Comparison of ENCODE assay signal across 9 cellular contexts in the genomic region with DNA sequence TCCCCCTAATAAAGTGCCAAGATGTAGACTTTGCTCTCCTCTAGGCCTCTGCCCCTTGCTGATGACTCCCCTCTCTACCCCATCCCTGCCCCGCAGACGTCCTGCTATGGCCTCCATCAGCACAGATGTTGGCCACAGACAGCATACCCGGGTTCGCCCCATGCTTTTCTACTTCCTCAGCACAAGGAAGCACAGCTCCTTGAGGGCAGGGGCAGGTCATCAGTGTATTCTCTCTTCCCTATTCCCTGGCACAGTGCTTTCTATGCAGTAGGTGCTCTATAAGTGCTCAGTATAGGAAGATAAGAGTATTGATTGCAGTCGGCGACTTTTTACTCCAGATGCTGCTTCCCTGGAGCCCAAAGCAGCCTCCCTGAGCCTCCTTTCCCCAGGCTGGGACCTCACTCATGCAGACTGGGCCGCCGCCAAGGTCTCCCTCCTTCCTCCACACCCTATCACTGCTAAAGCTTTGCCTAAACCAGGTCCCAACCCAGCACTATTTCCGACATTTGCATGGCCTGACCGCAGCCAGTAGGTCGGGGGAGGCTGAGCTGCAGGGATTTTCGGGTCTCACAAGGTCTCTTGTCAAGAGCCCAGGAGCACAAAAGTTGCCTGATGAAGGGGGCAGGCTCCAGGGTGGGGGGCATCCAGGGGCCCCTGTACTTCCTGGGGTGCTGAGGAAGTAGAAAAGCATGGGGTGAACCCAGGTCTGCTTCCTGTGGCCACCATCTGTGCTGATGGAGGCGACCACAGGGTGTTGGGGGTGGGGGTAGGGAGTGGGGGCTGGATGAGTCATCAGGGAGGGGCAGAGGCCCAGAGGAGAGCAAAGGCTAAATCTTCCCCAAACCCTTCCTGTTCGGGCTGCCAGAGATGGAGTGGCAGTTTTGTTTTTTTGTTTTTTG. TPM values are rescaled to one million over a fixed set of nuclear protein-coding genes. Genes with fewer than 3 reads are reported as not detected.
DNase-seq lines count a peak whose midpoint lies in the region; ATAC-seq and TF ChIP-seq lines count a peak whose summit lies in the region.
"Had no signal": no experiment of that assay in that cellular context is flagged by ENCODE, and none has a peak within 500 bp of the region (broad histone marks: within the 10 kb centered on the region; RNA-seq: fewer than 3 reads in every experiment).

No MANE protein-coding gene starts in this region.

- TF ChIP-seq POLR2A in lower leg skin (IDR thresholded peaks at IDR 0.05) (no peak), testis (IDR thresholded peaks at IDR 0.05) (no peak)

- H2AFZ ChIP-seq in SK-N-SH (ENCODE audit: low read depth) = no peak overlapping the region

- H3K9ac ChIP-seq in SK-N-SH = no peak overlapping the region

- TF ChIP-seq RAD21 in SK-N-SH (IDR thresholded peaks at IDR 0.05; ENCODE audit: low read length) = no peak

- peak; percentile 86 for DNase-seq in NOMO-1 treated with dmso at 0.1 percent for 144 hours (lab: John Stamatoyannopoulos, UW; ENCODE audit: unreplicated experiment)
- peak; percentile 65 for DNase-seq in activated T-cell treated with anti-CD3 and anti-CD28 coated beads, Interleukin-2, amount 50 U/mL, for 1 hour
- DNase-seq in lower leg skin (ENCODE audit: low spot score in 2 of 2) = peak; percentile 39 to 90
- peak; percentile 45 for DNase-seq in testis
- no peak for DNase-seq in SK-N-SH
- DNase-seq in SHP77 treated with DMSO at 0.1 percent for 48 hours (lab: John Stamatoyannopoulos, UW) = no peak

- ATAC-seq in GM18519 (IDR thresholded peaks at IDR 0.05; ENCODE audit: low FRiP score, unreplicated experiment) (peak; percentile 58), HG02840 (IDR thresholded peaks at IDR 0.05; ENCODE audit: low FRiP score, unreplicated experiment) (peak; percentile 72)

- no peak overlapping the region for H3K4me2 ChIP-seq in SK-N-SH

- no peaks in the 10 kb centered on the region for H3K79me2 ChIP-seq in SK-N-SH (ENCODE audit: insufficient read depth)

- H3K4me1 ChIP-seq in testis (no peaks in the 10 kb centered on the region), SK-N-SH (ENCODE audit: control insufficient read depth in 1 of 2, insufficient read depth in 2 of 2, low read depth in 1 of 2, low read length in 1 of 2) (no peaks in the 10 kb centered on the region)

- H3K9me2 ChIP-seq in SK-N-SH = no peaks in the 10 kb centered on the region

- H3K9me3 ChIP-seq in testis (no peaks in the 10 kb centered on the region), SK-N-SH (no peaks in the 10 kb centered on the region)

- H3K27me3 ChIP-seq in testis (no peaks in the 10 kb centered on the region), SK-N-SH (ENCODE audit: insufficient read depth) (no peaks in the 10 kb centered on the region)

- WGBS in lower leg skin, 2 donors = 65 to 71% methylated on average over 14 of the region's 14 CpGs
- WGBS in testis, 2 donors = 71 to 73% methylated on average over 13 to 14 of the region's 14 CpGs
- WGBS in SK-N-SH (ENCODE audit: low lambda C conversion rate) = 86% methylated on average over 12 of the region's 14 CpGs

- CTCF ChIA-PET in SK-N-SH (lab: Yijun Ruan, JAX) = interaction anchor here (3.7 kb wide), 1 partner anchor 15 kb away, joined by 18 read pairs; no protein-coding TSS in a partner anchor

- POLR2A ChIA-PET in SK-N-SH (lab: Yijun Ruan, JAX) = no interaction called here

- no peaks in the 10 kb centered on the region for H4K20me1 ChIP-seq in SK-N-SH (ENCODE audit: insufficient read depth)

- H3K36me3 ChIP-seq in testis (ENCODE audit: low read depth, missing control alignments) = no peaks in the 10 kb centered on the region
- no peaks in the 10 kb centered on the region for H3K36me3 ChIP-seq in SK-N-SH (replicated peaks in 1 of 2; ENCODE audit: control insufficient read depth in 1 of 2, insufficient read depth in 2 of 2, low read length in 1 of 2)

- H3K4me3 ChIP-seq in lower leg skin (ENCODE audit: low read depth, poor library complexity, severe bottlenecking) (no peak overlapping the region), testis (no peak overlapping the region), SK-N-SH (ENCODE audit: low read depth in 2 of 2, low read length in 1 of 2) (no peak overlapping the region)

- no peak for TF ChIP-seq EP300 in SK-N-SH (IDR thresholded peaks at IDR 0.05; ENCODE audit: borderline replicate concordance in 1 of 2, low read depth in 1 of 2, low read length in 1 of 2)

- no peak overlapping the region for H3K27ac ChIP-seq in testis
- no peak overlapping the region for H3K27ac ChIP-seq in SK-N-SH (ENCODE audit: low read depth in 2 of 2, low read length in 1 of 2)

- no peaks in the 10 kb centered on the region for H3F3A ChIP-seq in SK-N-SH (replicated peaks; ENCODE audit: insufficient read depth)

- intact Hi-C loops in lower leg skin (cut with DNase I; ENCODE audit: low total_unique reads) (no loop called here), testis (cut with DNase I; ENCODE audit: low total_unique reads) (no loop called here)

- TF ChIP-seq CTCF in lower leg skin (IDR thresholded peaks at IDR 0.05) (no peak), testis (IDR thresholded peaks at IDR 0.05) (no peak), SK-N-SH (IDR thresholded peaks at IDR 0.05) (no peak)

TF ChIP-seq in SK-N-SH, 30 proteins besides CTCF, POLR2A, EP300 and RAD21:
- no peak for TF ChIP-seq FOXM1 (IDR thresholded peaks at IDR 0.05; ENCODE audit: low read depth)
- no peak for TF ChIP-seq GATA2 (CRISPR knock-in tag; IDR thresholded peaks at IDR 0.05)
- TF ChIP-seq CHD2 (IDR thresholded peaks at IDR 0.05; ENCODE audit: low read length, partially characterized antibody) = no peak
- no peak for TF ChIP-seq FOSL2 (IDR thresholded peaks at IDR 0.05; ENCODE audit: borderline replicate concordance, low read depth)
- no peak for TF ChIP-seq NFIC (IDR thresholded peaks at IDR 0.05; ENCODE audit: borderline replicate concordance)
- TF ChIP-seq JUND (IDR thresholded peaks at IDR 0.05) = no peak
- no peak for TF ChIP-seq RXRA (IDR thresholded peaks at IDR 0.05; ENCODE audit: borderline replicate concordance, low read depth)
- TF ChIP-seq RCOR1 (IDR thresholded peaks at IDR 0.05; ENCODE audit: low read length) = no peak
- TF ChIP-seq, protein P1, sequence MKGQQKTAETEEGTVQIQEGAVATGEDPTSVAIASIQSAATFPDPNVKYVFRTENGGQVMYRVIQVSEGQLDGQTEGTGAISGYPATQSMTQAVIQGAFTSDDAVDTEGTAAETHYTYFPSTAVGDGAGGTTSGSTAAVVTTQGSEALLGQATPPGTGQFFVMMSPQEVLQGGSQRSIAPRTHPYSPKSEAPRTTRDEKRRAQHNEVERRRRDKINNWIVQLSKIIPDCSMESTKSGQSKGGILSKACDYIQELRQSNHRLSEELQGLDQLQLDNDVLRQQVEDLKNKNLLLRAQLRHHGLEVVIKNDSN (IDR thresholded peaks at IDR 0.05; ENCODE audit: borderline replicate concordance, low read depth) = no peak
- TF ChIP-seq, protein P2, sequence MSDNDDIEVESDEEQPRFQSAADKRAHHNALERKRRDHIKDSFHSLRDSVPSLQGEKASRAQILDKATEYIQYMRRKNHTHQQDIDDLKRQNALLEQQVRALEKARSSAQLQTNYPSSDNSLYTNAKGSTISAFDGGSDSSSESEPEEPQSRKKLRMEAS (IDR thresholded peaks at IDR 0.05; ENCODE audit: low read depth) = no peak
- TF ChIP-seq TEAD4 (IDR thresholded peaks at IDR 0.05; ENCODE audit: borderline replicate concordance, insufficient read depth) = no peak
- TF ChIP-seq POLR2AphosphoS5 (IDR thresholded peaks at IDR 0.05; ENCODE audit: low read depth, low read length) = no peak
- no peak for TF ChIP-seq EZH2phosphoT487 (IDR thresholded peaks at IDR 0.05; ENCODE audit: borderline replicate concordance, low read depth)
- TF ChIP-seq IRF3 (IDR thresholded peaks at IDR 0.05; ENCODE audit: low read depth, low read length) = no peak

RNA-seq across cellular contexts. Expression of gene CALHM3, which starts 8.0 kb away (rescaled TPM):
- total RNA-seq in lower leg skin (not detected), testis (under 1 TPM; 0.39 to 0.93 TPM)
- polyA plus RNA-seq in testis (ENCODE audit: insufficient read depth, low read depth, low replicate concordance) (0.88 TPM), SK-N-SH (2012; rRNA removed) (not detected in 2 replicates)
- polyA plus RNA-seq in SK-N-SH (2012; cell fraction: cytosol; rRNA removed) = not detected in 2 replicates
- polyA plus RNA-seq in SK-N-SH (2012; cell fraction: nucleus; rRNA removed) = not detected in 2 replicates
- total RNA-seq: T-helper 2 cell treated with Interferon-gamma antibody and Interleukin-4, amounts not matched to agents 100 ng/mL and 5 ng/mL, for 36 hours had no signal

RNA-seq across cellular contexts. Expression of gene CALHM1, which starts 12.3 kb away (rescaled TPM):
- total RNA-seq in lower leg skin (not detected), testis (under 1 TPM; 0.24 to 0.50 TPM)
- polyA plus RNA-seq in testis (ENCODE audit: insufficient read depth, low read depth, low replicate concordance) (not detected), SK-N-SH (2012; rRNA removed) (not detected in 2 replicates)
- polyA plus RNA-seq in SK-N-SH (2012; cell fraction: cytosol; rRNA removed) = not detected in 2 replicates
- polyA plus RNA-seq in SK-N-SH (2012; cell fraction: nucleus; rRNA removed) = not detected in 2 replicates

RNA-seq across cellular contexts. Expression of gene CALHM2, which starts 18.8 kb away (rescaled TPM):
- total RNA-seq in lower leg skin (10 to 100 TPM; 13.8 to 37.2 (median 15.4) TPM), testis (10 to 100 TPM; 53.1 to 78.6 TPM)
- polyA plus RNA-seq in testis (ENCODE audit: insufficient read depth, low read depth, low replicate concordance) (43.5 TPM), SK-N-SH (2012; rRNA removed) (0.10 and 0.23 TPM in 2 replicates)
- 0.05 and 0.12 TPM in 2 replicates for polyA plus RNA-seq in SK-N-SH (2012; cell fraction: cytosol; rRNA removed)
- 0.04 and 0.05 TPM in 2 replicates for polyA plus RNA-seq in SK-N-SH (2012; cell fraction: nucleus; rRNA removed)

RNA-seq across cellular contexts. Expression of gene NEURL1, which starts 22.5 kb away (rescaled TPM):
- under 1 TPM in 3 of 4 donors, not detected in 1; 0.13 to 0.23 (median 0.22) TPM for total RNA-seq in lower leg skin
- total RNA-seq in testis = 10 to 100 TPM; 17.8 to 21.9 TPM
- 19.8 TPM for polyA plus RNA-seq in testis (ENCODE audit: insufficient read depth, low read depth, low replicate concordance)
- polyA plus RNA-seq in SK-N-SH (2012; rRNA removed) = 0.05 and 0.19 TPM in 2 replicates
- polyA plus RNA-seq in SK-N-SH (2012; cell fraction: cytosol; rRNA removed) = 0.04 and 0.05 TPM in 2 replicates
- polyA plus RNA-seq in SK-N-SH (2012; cell fraction: nucleus; rRNA removed) = 0.12 and 0.36 TPM in 2 replicates

Comparison
In these comparisons a context has a peak if more than half of its experiments do, and no peak if none do; other contexts are left out.
1. DNase-seq: peak in NOMO-1 treated with dmso at 0.1 percent for 144 hours (single experiment), activated T-cell treated with anti-CD3 and anti-CD28 coated beads, Interleukin-2, amount 50 U/mL, for 1 hour (single experiment), lower leg skin (2 of 2) and testis (single experiment); none in SK-N-SH (single experiment) and SHP77 treated with DMSO at 0.1 percent for 48 hours (single experiment).